ENCODE assay signal across 8 cellular contexts in genomic region chrX:136577562-136577961, GRCh38.
A peak's percentile ranks its signal among the peaks of the same experiment; 100 is the strongest.
DNase-seq lines count a peak whose midpoint lies in the region; ATAC-seq and TF ChIP-seq lines count a peak whose summit lies in the region.

No MANE protein-coding gene starts in this region.

- H3K4me3 ChIP-seq in AG09309 (ENCODE audit: control insufficient read depth, low read depth, low read length) = no peak overlapping the region

- ATAC-seq in GM18861 (IDR thresholded peaks at IDR 0.05; ENCODE audit: unreplicated experiment) (peak; percentile 86), HG03066 (IDR thresholded peaks at IDR 0.05; ENCODE audit: low read depth, unreplicated experiment) (peak; percentile 97)

- TF ChIP-seq CTCF in AG09309 (IDR thresholded peaks at IDR 0.05; ENCODE audit: control insufficient read depth, insufficient read depth, low read depth, low read length, missing control alignments) = peak; percentile 84

- no peak for DNase-seq in AG09309 (ENCODE audit: low read depth)
- DNase-seq in NCI-H345 (lab: John Stamatoyannopoulos, UW) = peak; percentile 41
- peak; percentile 18 to 52 for DNase-seq in activated CD4-positive, alpha-beta T cell treated with anti-CD3 and anti-CD28 coated beads, Interleukin-2, amount 50 U/mL, for 24 hours (ENCODE audit: low read depth in 1 of 2, low spot score in 1 of 2)
- DNase-seq in dedifferentiated amniotic fluid mesenchymal stem cell (ENCODE audit: extremely low spot score) = peak; percentile 20
- DNase-seq in medulla oblongata (ENCODE audit: extremely low spot score) = peak; percentile 36
- DNase-seq in stimulated activated CD8-positive, alpha-beta memory T cell treated with anti-CD3 and anti-CD28 coated beads, Interleukin-4, amount 100 ng/mL, for 1 hour (ENCODE audit: low read depth in 2 of 2, low spot score in 1 of 2) = peak; percentile 22 to 27
